ENCODE assay signal across 36 cellular contexts in genomic region chr1:165039996-165040395, GRCh38.
"Had no signal": no experiment of that assay in that cellular context is flagged by ENCODE, and none has a peak within 500 bp of the region (broad histone marks: within the 10 kb centered on the region; RNA-seq: fewer than 3 reads in every experiment).

No MANE protein-coding gene starts in this region.

- H3K27me3 ChIP-seq: adrenal gland, ascending aorta, body of pancreas, brain microvascular endothelial cell, breast epithelium, cardiac muscle cell had no signal

- H3K36me3 Mint-ChIP-seq: activated naive CD4-positive, alpha-beta T cell treated with anti-CD3 and anti-CD28 coated beads, Interleukin-2, amount 10 ng/mL, durations not matched to agents 7 days and 5 days; activated naive CD4-positive, alpha-beta T cell treated with anti-CD3 and anti-CD28 coated beads, Interleukin-2, amount 50 U/mL, for 24 hours; activated naive CD4-positive, alpha-beta T cell treated with anti-CD3 and anti-CD28 coated beads, Interleukin-2, amount 50 U/mL, for 72 hours; activated naive CD8-positive, alpha-beta T cell; activated naive CD8-positive, alpha-beta T cell treated with anti-CD3 and anti-CD28 coated beads for 36 hours; activated naive CD8-positive, alpha-beta T cell treated with anti-CD3 and anti-CD28 coated beads, Interleukin-2, amount 10 ng/mL, durations not matched to agents 7 days and 5 days; brain had no signal

- DNase-seq: activated effector memory CD4-positive, alpha-beta T cell treated with anti-CD3 and anti-CD28 coated beads, Interleukin-2, amount 50 U/mL, for 16 hours; activated effector memory CD4-positive, alpha-beta T cell treated with Interleukin-2 at 50 U/mL for 16 hours; activated gamma-delta T cell; activated gamma-delta T cell treated with Interleukin-2 at 50 U/mL for 16 hours; activated naive CD4-positive, alpha-beta T cell; activated naive CD4-positive, alpha-beta T cell treated with anti-CD3 and anti-CD28 coated beads for 36 hours; activated naive CD4-positive, alpha-beta T cell treated with anti-CD3 and anti-CD28 coated beads, Interleukin-2, amount 10 ng/mL, durations not matched to agents 7 days and 5 days; activated naive CD4-positive, alpha-beta T cell treated with anti-CD3 and anti-CD28 coated beads, Interleukin-2, amount 50 U/mL, for 16 hours; activated naive CD4-positive, alpha-beta T cell treated with Interleukin-2 at 50 U/mL for 16 hours; activated naive CD8-positive, alpha-beta T cell treated with anti-CD3 and anti-CD28 coated beads for 36 hours; activated naive CD8-positive, alpha-beta T cell treated with anti-CD3 and anti-CD28 coated beads, Interleukin-2, amount 10 ng/mL, durations not matched to agents 7 days and 5 days; activated naive CD8-positive, alpha-beta T cell treated with anti-CD3 and anti-CD28 coated beads, Interleukin-2, amount 50 U/mL, for 24 hours; activated T-cell treated with anti-CD3 and anti-CD28 coated beads, Interleukin-2, amount 50 U/mL, for 4 hours; activated T-cell treated with anti-CD3 and anti-CD28 coated beads, Interleukin-2, amount 50 U/mL, for 48 hours; activated T-cell treated with anti-CD3 and anti-CD28 coated beads, Interleukin-2, amount 50 U/mL, for 72 hours; adrenal gland; amniotic stem cell; amygdala; anterior cingulate cortex; aorta; body of pancreas; brain microvascular endothelial cell; caudate nucleus; central memory CD4-positive, alpha-beta T cell; cerebellar nuclear complex had no signal

- H3K4me3 Mint-ChIP-seq: activated naive CD4-positive, alpha-beta T cell treated with anti-CD3 and anti-CD28 coated beads for 36 hours; activated naive CD4-positive, alpha-beta T cell treated with anti-CD3 and anti-CD28 coated beads, Interleukin-2, amount 10 ng/mL, durations not matched to agents 7 days and 5 days; activated naive CD4-positive, alpha-beta T cell treated with anti-CD3 and anti-CD28 coated beads, Interleukin-2, amount 50 U/mL, for 24 hours; activated naive CD8-positive, alpha-beta T cell; activated naive CD8-positive, alpha-beta T cell treated with anti-CD3 and anti-CD28 coated beads for 36 hours; activated naive CD8-positive, alpha-beta T cell treated with anti-CD3 and anti-CD28 coated beads, Interleukin-2, amount 10 ng/mL, durations not matched to agents 7 days and 5 days; activated naive CD8-positive, alpha-beta T cell treated with anti-CD3 and anti-CD28 coated beads, Interleukin-2, amount 50 U/mL, for 24 hours; activated T-cell treated with anti-CD3 and anti-CD28 coated beads, Interleukin-2, amount 50 U/mL, for 4 hours; activated T-cell treated with anti-CD3 and anti-CD28 coated beads, Interleukin-2, amount 50 U/mL, for 72 hours; activated T-helper 1 cell treated with anti-CD3 and anti-CD28 coated beads, Interleukin-12 subunit alpha, Interleukin-12 subunit beta, Interleukin-2, Interleukin-4 antibody, amounts not matched to agents 30 ng/mL and 10 ng/mL and 1 ng/mL, durations not matched to agents 14 hours and 24 hours and 36 hours; activated T-helper 17 cell treated with anti-CD3 and anti-CD28 coated beads, Interleukin-2, amount 50 U/mL, for 72 hours; brain; central memory CD8-positive, alpha-beta T cell had no signal

- H3K36me3 ChIP-seq: adrenal gland, ascending aorta, brain microvascular endothelial cell, breast epithelium, cardiac muscle cell had no signal

- H3K27ac ChIP-seq: adrenal gland, ascending aorta, body of pancreas, brain microvascular endothelial cell, breast epithelium, cardiac muscle cell had no signal

- H3K27me3 Mint-ChIP-seq: activated naive CD4-positive, alpha-beta T cell treated with anti-CD3 and anti-CD28 coated beads, Interleukin-2, amount 10 ng/mL, durations not matched to agents 7 days and 5 days; activated naive CD4-positive, alpha-beta T cell treated with anti-CD3 and anti-CD28 coated beads, Interleukin-2, amount 50 U/mL, for 24 hours; activated naive CD8-positive, alpha-beta T cell; activated naive CD8-positive, alpha-beta T cell treated with anti-CD3 and anti-CD28 coated beads for 36 hours; activated naive CD8-positive, alpha-beta T cell treated with anti-CD3 and anti-CD28 coated beads, Interleukin-2, amount 10 ng/mL, durations not matched to agents 7 days and 5 days; activated naive CD8-positive, alpha-beta T cell treated with anti-CD3 and anti-CD28 coated beads, Interleukin-2, amount 50 U/mL, for 24 hours; activated T-helper 17 cell treated with anti-CD3 and anti-CD28 coated beads, Interleukin-2, amount 50 U/mL, for 72 hours; brain; central memory CD8-positive, alpha-beta T cell had no signal

- H3K9me3 Mint-ChIP-seq: activated naive CD4-positive, alpha-beta T cell treated with anti-CD3 and anti-CD28 coated beads for 36 hours; activated naive CD4-positive, alpha-beta T cell treated with anti-CD3 and anti-CD28 coated beads, Interleukin-2, amount 10 ng/mL, durations not matched to agents 7 days and 5 days; activated naive CD4-positive, alpha-beta T cell treated with anti-CD3 and anti-CD28 coated beads, Interleukin-2, amount 50 U/mL, for 24 hours; activated naive CD8-positive, alpha-beta T cell treated with anti-CD3 and anti-CD28 coated beads for 36 hours; activated naive CD8-positive, alpha-beta T cell treated with anti-CD3 and anti-CD28 coated beads, Interleukin-2, amount 10 ng/mL, durations not matched to agents 7 days and 5 days; activated naive CD8-positive, alpha-beta T cell treated with anti-CD3 and anti-CD28 coated beads, Interleukin-2, amount 50 U/mL, for 24 hours; activated T-cell treated with anti-CD3 and anti-CD28 coated beads, Interleukin-2, amount 50 U/mL, for 4 hours; activated T-helper 1 cell treated with anti-CD3 and anti-CD28 coated beads, Interleukin-12 subunit alpha, Interleukin-12 subunit beta, Interleukin-2, Interleukin-4 antibody, amounts not matched to agents 30 ng/mL and 10 ng/mL and 1 ng/mL, durations not matched to agents 14 hours and 24 hours and 36 hours; activated T-helper 17 cell treated with anti-CD3 and anti-CD28 coated beads, Interleukin-2, amount 50 U/mL, for 72 hours; activated T-helper 2 cell treated with anti-CD3 and anti-CD28 coated beads, Interferon-gamma antibody, Interleukin-2, Interleukin-4, amounts not matched to agents 10 μg/mL and 5 μg/mL and 100 μg/mL, durations not matched to agents 14 hours and 24 hours and 36 hours; brain had no signal

- H3K9me3 ChIP-seq: adrenal gland, ascending aorta, body of pancreas, breast epithelium had no signal

- H3K27ac Mint-ChIP-seq: activated naive CD4-positive, alpha-beta T cell treated with anti-CD3 and anti-CD28 coated beads for 36 hours; activated naive CD4-positive, alpha-beta T cell treated with anti-CD3 and anti-CD28 coated beads, Interleukin-2, amount 10 ng/mL, durations not matched to agents 7 days and 5 days; activated naive CD4-positive, alpha-beta T cell treated with anti-CD3 and anti-CD28 coated beads, Interleukin-2, amount 50 U/mL, for 24 hours; activated naive CD4-positive, alpha-beta T cell treated with anti-CD3 and anti-CD28 coated beads, Interleukin-2, amount 50 U/mL, for 72 hours; activated naive CD8-positive, alpha-beta T cell; activated naive CD8-positive, alpha-beta T cell treated with anti-CD3 and anti-CD28 coated beads for 36 hours; activated naive CD8-positive, alpha-beta T cell treated with anti-CD3 and anti-CD28 coated beads, Interleukin-2, amount 10 ng/mL, durations not matched to agents 7 days and 5 days; activated naive CD8-positive, alpha-beta T cell treated with anti-CD3 and anti-CD28 coated beads, Interleukin-2, amount 50 U/mL, for 24 hours; activated T-cell treated with anti-CD3 and anti-CD28 coated beads, Interleukin-2, amount 50 U/mL, for 72 hours; activated T-helper 1 cell treated with anti-CD3 and anti-CD28 coated beads, Interleukin-12 subunit alpha, Interleukin-12 subunit beta, Interleukin-2, Interleukin-4 antibody, amounts not matched to agents 30 ng/mL and 10 ng/mL and 1 ng/mL, durations not matched to agents 14 hours and 24 hours and 36 hours; activated T-helper 17 cell treated with anti-CD3 and anti-CD28 coated beads, Interleukin-2, amount 50 U/mL, for 72 hours; activated T-helper 2 cell treated with anti-CD3 and anti-CD28 coated beads, Interferon-gamma antibody, Interleukin-2, Interleukin-4, amounts not matched to agents 10 μg/mL and 5 μg/mL and 100 μg/mL, durations not matched to agents 14 hours and 24 hours and 36 hours; brain had no signal

- H3K4me1 ChIP-seq: adrenal gland, ascending aorta, body of pancreas, breast epithelium had no signal

- H3K4me3 ChIP-seq: adrenal gland, ascending aorta, body of pancreas, breast epithelium, cardiac muscle cell had no signal

- H3K4me1 Mint-ChIP-seq: activated naive CD4-positive, alpha-beta T cell treated with anti-CD3 and anti-CD28 coated beads, Interleukin-2, amount 10 ng/mL, durations not matched to agents 7 days and 5 days; activated naive CD4-positive, alpha-beta T cell treated with anti-CD3 and anti-CD28 coated beads, Interleukin-2, amount 50 U/mL, for 24 hours; activated naive CD8-positive, alpha-beta T cell treated with anti-CD3 and anti-CD28 coated beads for 36 hours; activated naive CD8-positive, alpha-beta T cell treated with anti-CD3 and anti-CD28 coated beads, Interleukin-2, amount 10 ng/mL, durations not matched to agents 7 days and 5 days; activated naive CD8-positive, alpha-beta T cell treated with anti-CD3 and anti-CD28 coated beads, Interleukin-2, amount 50 U/mL, for 24 hours; activated T-helper 17 cell treated with anti-CD3 and anti-CD28 coated beads, Interleukin-2, amount 50 U/mL, for 72 hours; brain; central memory CD8-positive, alpha-beta T cell had no signal

- ATAC-seq: activated naive CD4-positive, alpha-beta T cell treated with anti-CD3 and anti-CD28 coated beads, Interleukin-2, amount 50 U/mL, for 72 hours; activated naive CD8-positive, alpha-beta T cell treated with anti-CD3 and anti-CD28 coated beads, Interleukin-2, amount 50 U/mL, for 24 hours; activated T-cell treated with anti-CD3 and anti-CD28 coated beads, Interleukin-2, amount 50 U/mL, for 4 hours; activated T-cell treated with anti-CD3 and anti-CD28 coated beads, Interleukin-2, amount 50 U/mL, for 72 hours; activated T-helper 17 cell treated with anti-CD3 and anti-CD28 coated beads, Interleukin-2, amount 50 U/mL, for 72 hours; body of pancreas had no signal
